Comparison of ENCODE assay signal across 16 cellular contexts in the genomic region with DNA sequence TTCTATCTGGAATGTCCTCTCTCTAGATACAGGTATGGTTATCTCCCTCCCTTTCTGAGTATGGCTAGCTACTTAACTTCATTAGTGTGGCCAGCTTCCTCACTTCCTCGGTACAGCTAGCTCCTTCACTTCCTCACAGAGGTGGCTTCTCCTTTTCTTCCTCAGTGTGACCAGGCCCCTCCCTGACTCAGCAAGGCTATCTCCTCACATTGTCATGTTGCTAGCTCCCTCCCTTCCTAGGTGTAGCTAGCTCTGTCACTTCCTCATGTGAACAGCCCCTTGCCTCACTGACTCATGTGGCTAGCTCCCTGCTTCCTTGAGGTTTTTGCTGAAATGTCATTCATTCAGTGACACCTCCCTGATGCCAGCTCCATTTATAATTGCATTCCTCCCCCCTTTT.
DNase-seq lines count a peak whose midpoint lies in the region; TF ChIP-seq lines count a peak whose summit lies in the region.
"Had no signal": no experiment of that assay in that cellular context is flagged by ENCODE, and none has a peak within 500 bp of the region (broad histone marks: within the 10 kb centered on the region; RNA-seq: fewer than 3 reads in every experiment).

No MANE protein-coding gene starts in this region.

- H3K4me3 Mint-ChIP-seq in CD14-positive monocyte (no peak overlapping the region), neural progenitor cell (no peak overlapping the region)

- H3K27ac Mint-ChIP-seq in CD14-positive monocyte, result no peak overlapping the region
- H3K27ac Mint-ChIP-seq in neural progenitor cell, result no peak overlapping the region
- H3K27ac Mint-ChIP-seq: activated naive CD4-positive, alpha-beta T cell treated with anti-CD3 and anti-CD28 coated beads, Interleukin-2, amount 50 U/mL, for 72 hours had no signal

- DNase-seq in CD14-positive monocyte (ENCODE audit: low spot score) (peak; percentile 50), KBM-7 (peak; percentile 19), RKO (ENCODE audit: low spot score) (peak; percentile 9), hepatocyte (ENCODE audit: low spot score) (peak; percentile 32), BE2C (no peak), NCI-H1048 (lab: John Stamatoyannopoulos, UW) (no peak), neural progenitor cell (ENCODE audit: low spot score) (no peak)
- no peak for DNase-seq in effector memory CD4-positive, alpha-beta T cell
- DNase-seq: activated CD4-positive, CD25-positive, alpha-beta regulatory T cell; activated CD8-positive, alpha-beta memory T cell treated with anti-CD3 and anti-CD28 coated beads, Interleukin-2, amount 50 U/mL, for 48 hours; effector CD8-positive, alpha-beta T cell; NCI-H526 treated with DMSO at 0.1 percent for 48 hours; testis had no signal

- TF ChIP-seq CTCF in CD14-positive monocyte (IDR thresholded peaks at IDR 0.05) (no peak), hepatocyte (IDR thresholded peaks at IDR 0.05; ENCODE audit: poor library complexity) (no peak), BE2C (IDR thresholded peaks at IDR 0.05; ENCODE audit: low read depth, low read length) (no peak), neural progenitor cell (IDR thresholded peaks at IDR 0.05) (no peak)

- H3K27me3 ChIP-seq in hepatocyte (no peaks in the 10 kb centered on the region), BE2C (no peaks in the 10 kb centered on the region), neural progenitor cell (no peaks in the 10 kb centered on the region)
- no peaks in the 10 kb centered on the region for H3K27me3 ChIP-seq in effector memory CD4-positive, alpha-beta T cell (replicated peaks; ENCODE audit: control insufficient read depth, insufficient read depth, low read length, poor library complexity, severe bottlenecking)
- H3K27me3 ChIP-seq: cardiac muscle cell, testis had no signal

- intact Hi-C loops in CD14-positive monocyte (cut with micrococcal nuclease), result no loop called here

- H3K36me3 ChIP-seq in hepatocyte (replicated peaks; ENCODE audit: insufficient read depth, low read depth) (no peaks in the 10 kb centered on the region), BE2C (no peaks in the 10 kb centered on the region), neural progenitor cell (no peaks in the 10 kb centered on the region)
- H3K36me3 ChIP-seq in effector memory CD4-positive, alpha-beta T cell (ENCODE audit: control insufficient read depth, insufficient read depth, low read length), result no peaks in the 10 kb centered on the region
- H3K36me3 ChIP-seq: cardiac muscle cell had no signal

- H3K4me1 Mint-ChIP-seq in CD14-positive monocyte (peaks cover 3% of the 10 kb centered on the region), neural progenitor cell (no peaks in the 10 kb centered on the region)

- no peaks in the 10 kb centered on the region for H3K9me2 ChIP-seq in hepatocyte (replicated peaks; ENCODE audit: insufficient read depth)

- H3F3A ChIP-seq in neural progenitor cell (ENCODE audit: low read depth), result no peaks in the 10 kb centered on the region

- H3K4me1 ChIP-seq in hepatocyte (ENCODE audit: insufficient read depth) (no peaks in the 10 kb centered on the region), BE2C (no peaks in the 10 kb centered on the region), neural progenitor cell (no peaks in the 10 kb centered on the region)
- H3K4me1 ChIP-seq in effector memory CD4-positive, alpha-beta T cell (ENCODE audit: control insufficient read depth, insufficient read depth, low read length, poor library complexity, severe bottlenecking), result no peaks in the 10 kb centered on the region
- H3K4me1 ChIP-seq: parathyroid adenoma, testis had no signal

- in situ Hi-C loops in KBM-7 (cut with MboI; ENCODE audit: low pct_unique_long_range_greater_than_20kb, low sequenced_read_pairs), result no loop called here

- H3K9me3 ChIP-seq in hepatocyte (ENCODE audit: low read depth) (no peaks in the 10 kb centered on the region), BE2C (no peaks in the 10 kb centered on the region), neural progenitor cell (ENCODE audit: low read depth) (no peaks in the 10 kb centered on the region)
- no peaks in the 10 kb centered on the region for H3K9me3 ChIP-seq in effector memory CD4-positive, alpha-beta T cell (ENCODE audit: control insufficient read depth, low read length)
- H3K9me3 ChIP-seq: testis had no signal

- 71% methylated on average over 1 of the region's 1 CpG for WGBS in hepatocyte (ENCODE audit: low lambda C conversion rate, missing lambda C conversion rate)

- H3K36me3 Mint-ChIP-seq in CD14-positive monocyte (no peaks in the 10 kb centered on the region), neural progenitor cell (no peaks in the 10 kb centered on the region)
- H3K36me3 Mint-ChIP-seq: activated naive CD4-positive, alpha-beta T cell treated with anti-CD3 and anti-CD28 coated beads, Interleukin-2, amount 50 U/mL, for 72 hours had no signal

- no peak overlapping the region for H3K4me2 ChIP-seq in hepatocyte
- H3K4me2 ChIP-seq in neural progenitor cell, result no peak overlapping the region

- H3K79me2 ChIP-seq in hepatocyte (no peaks in the 10 kb centered on the region), neural progenitor cell (ENCODE audit: low read depth) (no peaks in the 10 kb centered on the region)
- H3K79me2 ChIP-seq: parathyroid adenoma had no signal

- H3K27me3 Mint-ChIP-seq in CD14-positive monocyte (ENCODE audit: low read depth in 3 of 3) (no peaks in the 10 kb centered on the region), neural progenitor cell (ENCODE audit: insufficient read depth, low read depth) (no peaks in the 10 kb centered on the region)

- H3K9me3 Mint-ChIP-seq in CD14-positive monocyte (peaks cover 0 to 4% (median 0%) of the 10 kb centered on the region in 7 donors), neural progenitor cell (no peaks in the 10 kb centered on the region)

- H3K4me3 ChIP-seq in hepatocyte (no peak overlapping the region), BE2C (ENCODE audit: low read depth, low read length) (no peak overlapping the region), neural progenitor cell (no peak overlapping the region)
- H3K4me3 ChIP-seq in effector memory CD4-positive, alpha-beta T cell (ENCODE audit: insufficient read depth, low read depth, low read length, poor library complexity, severe bottlenecking), result no peak overlapping the region
- H3K4me3 ChIP-seq: cardiac muscle cell, testis had no signal

- H4K20me1 ChIP-seq in hepatocyte (ENCODE audit: insufficient read depth, poor library complexity, severe bottlenecking) (no peaks in the 10 kb centered on the region), neural progenitor cell (ENCODE audit: low read depth) (no peaks in the 10 kb centered on the region)

- no peak overlapping the region for H2AFZ ChIP-seq in hepatocyte
- H2AFZ ChIP-seq in neural progenitor cell (replicated peaks), result no peak overlapping the region
- H2AFZ ChIP-seq: parathyroid adenoma had no signal

- H3K27ac ChIP-seq in hepatocyte, result no peak overlapping the region
- H3K27ac ChIP-seq in effector memory CD4-positive, alpha-beta T cell (ENCODE audit: insufficient read depth, low read length, poor library complexity, severe bottlenecking), result no peak overlapping the region
- no peak overlapping the region for H3K27ac ChIP-seq in neural progenitor cell
- H3K27ac ChIP-seq: cardiac muscle cell, parathyroid adenoma, testis had no signal

- H3K9ac ChIP-seq in neural progenitor cell, result no peak overlapping the region
- H3K9ac ChIP-seq: parathyroid adenoma had no signal

Comparison
In these comparisons a context has a peak if more than half of its experiments do, and no peak if none do; other contexts are left out.
1. DNase-seq: peak in CD14-positive monocyte (single experiment), KBM-7 (single experiment), RKO (single experiment) and hepatocyte (single experiment); none in BE2C (single experiment), effector memory CD4-positive, alpha-beta T cell (0 of 3), NCI-H1048 (single experiment) and neural progenitor cell (single experiment).